Comparison of ENCODE assay signal across 13 cellular contexts in the genomic region with DNA sequence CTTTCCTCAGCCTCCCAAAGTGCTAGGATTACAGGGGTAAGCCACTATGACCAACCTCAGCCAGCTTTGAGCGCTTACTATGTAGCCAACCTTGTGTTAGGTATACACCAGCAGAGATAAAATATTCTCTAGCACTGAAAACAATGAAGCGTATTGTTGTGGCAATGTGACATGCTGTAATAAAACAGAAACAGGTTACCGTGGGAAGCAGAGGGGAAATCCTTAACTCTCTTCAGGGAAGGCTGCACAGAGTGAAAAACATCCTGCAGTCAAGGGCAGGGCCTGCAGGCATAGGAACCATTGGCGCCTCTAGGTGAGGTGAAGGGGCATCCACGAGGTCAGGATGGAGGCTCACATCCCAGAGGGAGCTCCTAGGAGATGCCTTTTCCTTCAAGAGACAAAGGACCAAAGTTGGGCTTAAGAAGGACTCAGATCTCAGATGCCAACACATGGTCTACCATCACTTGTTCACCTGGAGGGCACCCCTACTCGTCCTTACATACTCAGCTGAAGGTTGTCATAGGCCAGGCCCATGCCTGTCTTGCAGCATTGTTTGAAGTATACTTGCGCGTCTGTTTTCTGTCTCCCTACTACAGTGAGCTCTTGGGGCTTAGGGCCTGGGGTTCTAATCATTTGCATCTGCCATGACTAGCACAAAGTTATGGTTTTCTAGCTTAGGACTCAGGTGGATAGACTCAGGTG. TPM values are rescaled to one million over a fixed set of nuclear protein-coding genes. Genes with fewer than 3 reads are reported as not detected.
DNase-seq lines count a peak whose midpoint lies in the region; ATAC-seq and TF ChIP-seq lines count a peak whose summit lies in the region.
"Had no signal": no experiment of that assay in that cellular context is flagged by ENCODE, and none has a peak within 500 bp of the region (broad histone marks: within the 10 kb centered on the region; RNA-seq: fewer than 3 reads in every experiment).

No MANE protein-coding gene starts in this region.

- no peaks in the 10 kb centered on the region for H3K9me3 ChIP-seq in thymus (ENCODE audit: control insufficient read depth)
- H3K9me3 ChIP-seq in heart right ventricle, result peaks cover 0 to 8% (median 0%) of the 10 kb centered on the region in 11 donors

- DNase-seq in activated CD4-positive, alpha-beta T cell treated with anti-CD3 and anti-CD28 coated beads, Interleukin-2, amount 10 ng/mL, durations not matched to agents 24 days and 14 days, result peak; percentile 69
- DNase-seq in activated CD4-positive, alpha-beta T cell treated with anti-CD3 and anti-CD28 coated beads, Interleukin-2, amount 50 U/mL, for 1 hour, result no peak
- DNase-seq in kidney tubule cell (ENCODE audit: low spot score) (peak; percentile 36), heart right ventricle (no peak), G401 (ENCODE audit: low spot score) (no peak), AG20443 (ENCODE audit: low spot score) (no peak)
- DNase-seq: activated effector memory CD4-positive, alpha-beta T cell treated with Interleukin-2 at 50 U/mL for 16 hours; GF-D8; NCI-H524 treated with DMSO at 0.1 percent for 48 hours; stimulated activated naive CD4-positive, alpha-beta T cell treated with Interleukin-2 at 50 U/mL for 16 hours had no signal

- intact Hi-C loops in activated CD4-positive, alpha-beta T cell treated with anti-CD3 and anti-CD28 coated beads, Interleukin-2, amount 10 ng/mL, durations not matched to agents 24 days and 14 days (cut with micrococcal nuclease), result loop anchor here (1.0 kb wide), 1 partner anchor 37 kb away; no protein-coding TSS in a partner anchor
- intact Hi-C loops in heart right ventricle (cut with DNase I), result loop anchor here in 3 of 10 donors (5.0 kb wide), 1 partner anchor 37 kb away; no protein-coding TSS in a partner anchor

- WGBS in thymus, result 93% methylated on average over 8 of the region's 8 CpGs
- WGBS in heart right ventricle, 2 donors, result 82 to 85% methylated on average over 8 of the region's 8 CpGs

- H3K27me3 ChIP-seq in thymus (ENCODE audit: control insufficient read depth, insufficient read depth) (no peaks in the 10 kb centered on the region), heart right ventricle (no peaks in the 10 kb centered on the region)

- H3K4me3 ChIP-seq in thymus (ENCODE audit: low read length) (no peak overlapping the region), heart right ventricle (no peak overlapping the region)

- H3K4me1 ChIP-seq in thymus (ENCODE audit: control insufficient read depth, insufficient read depth, low read length), result no peaks in the 10 kb centered on the region
- peaks cover 0 to 16% (median 6%) of the 10 kb centered on the region in 9 donors for H3K4me1 ChIP-seq in heart right ventricle

- H3K4me1 Mint-ChIP-seq in activated CD4-positive, alpha-beta T cell treated with anti-CD3 and anti-CD28 coated beads, Interleukin-2, amount 10 ng/mL, durations not matched to agents 24 days and 14 days, result peaks cover 28% of the 10 kb centered on the region

- ATAC-seq in heart right ventricle, result no peak

- TF ChIP-seq CTCF in VCaP (conservative IDR thresholded peaks at IDR 0.05), result no peak
- TF ChIP-seq CTCF in heart right ventricle (IDR thresholded peaks at IDR 0.05), result no peak

- no peaks in the 10 kb centered on the region for H3K27me3 Mint-ChIP-seq in activated CD4-positive, alpha-beta T cell treated with anti-CD3 and anti-CD28 coated beads, Interleukin-2, amount 10 ng/mL, durations not matched to agents 24 days and 14 days

- in situ Hi-C loops in G401 (cut with HindIII; ENCODE audit: low sequenced_read_pairs), result no loop called here

- H3K27ac ChIP-seq in VCaP (peak overlapping the region; percentile 42), thymus (ENCODE audit: low read depth) (peak overlapping the region; percentile 20), heart right ventricle (no peak overlapping the region)

- peaks cover 3% of the 10 kb centered on the region for H3K9me3 Mint-ChIP-seq in activated CD4-positive, alpha-beta T cell treated with anti-CD3 and anti-CD28 coated beads, Interleukin-2, amount 10 ng/mL, durations not matched to agents 24 days and 14 days

- H3K36me3 ChIP-seq in thymus (ENCODE audit: control insufficient read depth, insufficient read depth), result no peaks in the 10 kb centered on the region
- no peaks in the 10 kb centered on the region for H3K36me3 ChIP-seq in heart right ventricle

- peak overlapping the region; percentile 49 for H3K4me3 Mint-ChIP-seq in activated CD4-positive, alpha-beta T cell treated with anti-CD3 and anti-CD28 coated beads, Interleukin-2, amount 10 ng/mL, durations not matched to agents 24 days and 14 days
- H3K4me3 Mint-ChIP-seq: T-helper 2 cell treated with Interferon-gamma antibody and Interleukin-4, amounts not matched to agents 5 μg/mL and 100 μg/mL, for 36 hours had no signal

- H3K27ac Mint-ChIP-seq in activated CD4-positive, alpha-beta T cell treated with anti-CD3 and anti-CD28 coated beads, Interleukin-2, amount 10 ng/mL, durations not matched to agents 24 days and 14 days, result peak overlapping the region; percentile 88

- H3K36me3 Mint-ChIP-seq in activated CD4-positive, alpha-beta T cell treated with anti-CD3 and anti-CD28 coated beads, Interleukin-2, amount 10 ng/mL, durations not matched to agents 24 days and 14 days (ENCODE audit: low read depth), result no peaks in the 10 kb centered on the region

RNA-seq across cellular contexts. Expression of gene POLD4, which starts 7.9 kb away (rescaled TPM):
- total RNA-seq in activated CD4-positive, alpha-beta T cell treated with anti-CD3 and anti-CD28 coated beads, Interleukin-2, amount 10 ng/mL, durations not matched to agents 24 days and 14 days, result 36.0 and 36.4 TPM in 2 replicates
- polyA plus RNA-seq in thymus, result 143 TPM
- 10 to 100 TPM; 30.4 to 80.1 (median 39.6) TPM for total RNA-seq in heart right ventricle
- 100 to 1,000 TPM in 1 of 2 donors, 10 to 100 TPM in 1; 66.6 to 214 TPM for polyA plus RNA-seq in heart right ventricle
- 15.2 and 19.4 TPM in 2 replicates for total RNA-seq in G401 (2014; rRNA removed; shearing (Covaris generic))

RNA-seq across cellular contexts. Expression of gene CLCF1, which starts 28.0 kb away (rescaled TPM):
- 0.63 and 0.66 TPM in 2 replicates for total RNA-seq in activated CD4-positive, alpha-beta T cell treated with anti-CD3 and anti-CD28 coated beads, Interleukin-2, amount 10 ng/mL, durations not matched to agents 24 days and 14 days
- polyA plus RNA-seq in thymus, result 2.0 TPM
- total RNA-seq in heart right ventricle, result 1 to 10 TPM in 6 of 10 donors, under 1 TPM in 4; 0.31 to 2.2 (median 1.0) TPM
- 10 to 100 TPM in 1 of 2 donors, 1 to 10 TPM in 1; 2.6 to 12.3 TPM for polyA plus RNA-seq in heart right ventricle
- 1.9 and 4.2 TPM in 2 replicates for total RNA-seq in G401 (2014; rRNA removed; shearing (Covaris generic))

RNA-seq across cellular contexts. Expression of gene SSH3, which starts 42.1 kb away (rescaled TPM):
- total RNA-seq in activated CD4-positive, alpha-beta T cell treated with anti-CD3 and anti-CD28 coated beads, Interleukin-2, amount 10 ng/mL, durations not matched to agents 24 days and 14 days, result 7.1 and 8.1 TPM in 2 replicates
- polyA plus RNA-seq in thymus, result 11.8 TPM
- total RNA-seq in heart right ventricle, result 10 to 100 TPM; 11.9 to 21.2 (median 15.6) TPM
- 10 to 100 TPM in 1 of 2 donors, 1 to 10 TPM in 1; 7.8 to 15.5 TPM for polyA plus RNA-seq in heart right ventricle
- total RNA-seq in G401 (2014; rRNA removed; shearing (Covaris generic)), result 1.5 and 1.8 TPM in 2 replicates

RNA-seq across cellular contexts. Expression of gene RAD9A, which starts 46.4 kb away (rescaled TPM):
- total RNA-seq in activated CD4-positive, alpha-beta T cell treated with anti-CD3 and anti-CD28 coated beads, Interleukin-2, amount 10 ng/mL, durations not matched to agents 24 days and 14 days, result 31.6 and 34.3 TPM in 2 replicates
- polyA plus RNA-seq in thymus (35.2 TPM), heart right ventricle (10 to 100 TPM in 1 of 2 donors, 1 to 10 TPM in 1; 9.9 to 15.0 TPM)
- total RNA-seq in heart right ventricle, result 10 to 100 TPM in 1 of 10 donors, 1 to 10 TPM in 9; 4.8 to 13.8 (median 6.4) TPM
- total RNA-seq in G401 (2014; rRNA removed; shearing (Covaris generic)), result 20.3 and 38.1 TPM in 2 replicates

RNA-seq across cellular contexts. Expression of gene PPP1CA, which starts 56.3 kb away (rescaled TPM):
- total RNA-seq in activated CD4-positive, alpha-beta T cell treated with anti-CD3 and anti-CD28 coated beads, Interleukin-2, amount 10 ng/mL, durations not matched to agents 24 days and 14 days, result 251 and 252 TPM in 2 replicates
- polyA plus RNA-seq in thymus (141 TPM), heart right ventricle (100 to 1,000 TPM in 1 of 2 donors, 10 to 100 TPM in 1; 80.2 to 186 TPM)
- total RNA-seq in heart right ventricle, result 100 to 1,000 TPM in 7 of 10 donors, 10 to 100 TPM in 3; 92.0 to 143 (median 103) TPM
- total RNA-seq in G401 (2014; rRNA removed; shearing (Covaris generic)), result 319 TPM in 2 replicates

Comparison
In these comparisons a context has a peak if more than half of its experiments do, and no peak if none do; other contexts are left out.
1. DNase-seq: peak in activated CD4-positive, alpha-beta T cell treated with anti-CD3 and anti-CD28 coated beads, Interleukin-2, amount 10 ng/mL, durations not matched to agents 24 days and 14 days (single experiment) and kidney tubule cell (single experiment); none in activated CD4-positive, alpha-beta T cell treated with anti-CD3 and anti-CD28 coated beads, Interleukin-2, amount 50 U/mL, for 1 hour (single experiment), heart right ventricle (0 of 2), G401 (single experiment) and AG20443 (single experiment).
2. H3K27ac ChIP-seq: peak in VCaP (single experiment) and thymus (single experiment); none in heart right ventricle (0 of 10).